In the genomic region with DNA sequence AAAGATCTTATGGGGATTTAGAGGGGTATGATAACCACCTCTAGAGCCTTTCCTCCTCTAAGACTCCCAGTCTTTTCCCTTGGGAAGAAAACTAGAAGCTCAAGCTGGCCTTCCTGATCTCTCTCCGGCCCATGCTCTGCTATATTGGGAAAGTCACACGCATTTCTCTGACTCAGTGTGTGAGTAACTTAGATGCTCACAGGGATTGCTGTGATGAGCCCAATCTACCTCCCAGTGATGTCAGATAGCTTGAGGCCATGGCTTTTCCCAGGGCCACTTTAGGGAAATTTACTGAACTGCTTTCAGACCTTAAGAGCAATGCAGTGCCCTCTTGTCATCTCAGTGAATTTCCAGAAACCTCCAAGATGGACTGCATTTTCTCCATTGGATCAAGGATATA, we compare ENCODE assay signal across 19 cellular contexts. TPM values are rescaled to one million over a fixed set of nuclear protein-coding genes. Genes with fewer than 3 reads are reported as not detected.
DNase-seq lines count a peak whose midpoint lies in the region; ATAC-seq and TF ChIP-seq lines count a peak whose summit lies in the region.
"Had no signal": no experiment of that assay in that cellular context is flagged by ENCODE, and none has a peak within 500 bp of the region (broad histone marks: within the 10 kb centered on the region; RNA-seq: fewer than 3 reads in every experiment).

No MANE protein-coding gene starts in this region.

- H3K79me1 ChIP-seq in trophoblast cell (ENCODE audit: low read length) = no peaks in the 10 kb centered on the region

- ATAC-seq in Panc1 (0 out of 2 replicates have a peak, but pooled peaks have one; percentile 34), HG02884 (IDR thresholded peaks at IDR 0.05; ENCODE audit: unreplicated experiment) (no peak)
- ATAC-seq: GM12878, HepG2 had no signal

- H3K27me3 ChIP-seq in Panc1 (ENCODE audit: control insufficient read depth, insufficient read depth, low read length) (peaks cover 32% of the 10 kb centered on the region), trophoblast cell (ENCODE audit: insufficient read depth, low read length) (no peaks in the 10 kb centered on the region)
- H3K27me3 ChIP-seq: colonic mucosa had no signal

- no peak overlapping the region for H4K91ac ChIP-seq in trophoblast cell (ENCODE audit: low read depth, low read length)

- H3K4me3 ChIP-seq in Panc1 (ENCODE audit: low read depth in 2 of 2, low read length in 2 of 2) = no peak overlapping the region
- no peak overlapping the region for H3K4me3 ChIP-seq in trophoblast cell (ENCODE audit: low read depth, low read length)
- H3K4me3 ChIP-seq: colonic mucosa, GM12878, HAP-1, neural progenitor cell had no signal

- POLR2A ChIA-PET in Panc1 (lab: Charles Lee) = no interaction called here

- TF ChIP-seq CTCF in Panc1 (IDR thresholded peaks at IDR 0.05) = no peak

- H3K4me2 ChIP-seq in trophoblast cell (ENCODE audit: low read length) = no peak overlapping the region
- H3K4me2 ChIP-seq: neural progenitor cell had no signal

- H2BK12ac ChIP-seq in trophoblast cell (ENCODE audit: low read length) = no peak overlapping the region

- CTCF ChIA-PET in Panc1 (lab: Charles Lee) = no interaction called here

- no peak overlapping the region for H4K12ac ChIP-seq in trophoblast cell (ENCODE audit: low read depth, low read length)

- intact Hi-C loops in Panc1 (cut with micrococcal nuclease; ENCODE audit: unreplicated experiment) = no loop called here

- H3K18ac ChIP-seq in trophoblast cell (ENCODE audit: low read length) = no peak overlapping the region

- in situ Hi-C loops in Panc1 (cut with HindIII; ENCODE audit: low pct_unique_long_range_greater_than_20kb, low sequenced_read_pairs) = no loop called here

- no peak overlapping the region for H2BK5ac ChIP-seq in trophoblast cell (ENCODE audit: low read depth, low read length, poor library complexity)

- H3K4me1 ChIP-seq in Panc1 (ENCODE audit: control insufficient read depth, insufficient read depth, low read length) (no peaks in the 10 kb centered on the region), trophoblast cell (ENCODE audit: control insufficient read depth in 1 of 2, insufficient read depth in 2 of 2, low read length in 2 of 2) (no peaks in the 10 kb centered on the region)
- H3K4me1 ChIP-seq: Caco-2, colonic mucosa, HAP-1 had no signal

- H3K79me2 ChIP-seq in trophoblast cell (ENCODE audit: control insufficient read depth, insufficient read depth, low read length, poor library complexity) = no peaks in the 10 kb centered on the region

- BruUV-seq in Panc1 (replicated peaks; lab: Mats Ljungman, UMichigan) = no TSS peak

- no peak overlapping the region for H2AK5ac ChIP-seq in trophoblast cell (ENCODE audit: low read length)

- H3K4ac ChIP-seq in trophoblast cell (ENCODE audit: low read depth, low read length) = no peak overlapping the region

- no peak overlapping the region for H2BK120ac ChIP-seq in trophoblast cell (ENCODE audit: insufficient read depth, low read length, poor library complexity)

- no peak overlapping the region for H3K14ac ChIP-seq in trophoblast cell (ENCODE audit: low read length)

- H3K27ac ChIP-seq in Panc1 (ENCODE audit: low read length) = no peak overlapping the region
- H3K27ac ChIP-seq in epithelial cell of prostate = no peak overlapping the region
- H3K27ac ChIP-seq in trophoblast cell (ENCODE audit: low read depth, low read length) = no peak overlapping the region
- H3K27ac ChIP-seq: colonic mucosa, neural progenitor cell had no signal

- WGBS in trophoblast cell (ENCODE audit: extremely low coverage, insufficient coverage, insufficient read length) = no CpG with 5 or more reads among the region's 2 CpGs

- no peak overlapping the region for H4K8ac ChIP-seq in trophoblast cell (ENCODE audit: low read depth, low read length)

- no peak overlapping the region for H3K23ac ChIP-seq in trophoblast cell (ENCODE audit: low read length)

- no peak overlapping the region for H3K9ac ChIP-seq in trophoblast cell (ENCODE audit: low read length)
- H3K9ac ChIP-seq: neural progenitor cell had no signal

- no peak overlapping the region for H2AFZ ChIP-seq in trophoblast cell (ENCODE audit: insufficient read depth, low read length, poor library complexity)
- H2AFZ ChIP-seq: neural progenitor cell had no signal

- no peaks in the 10 kb centered on the region for H3K9me3 ChIP-seq in Panc1 (ENCODE audit: control insufficient read depth, insufficient read depth, low read depth, low read length)
- no peaks in the 10 kb centered on the region for H3K9me3 ChIP-seq in trophoblast cell (ENCODE audit: insufficient read depth, low read depth, low read length)
- H3K9me3 ChIP-seq: Caco-2, colonic mucosa, HAP-1 had no signal

- DNase-seq in EL = peak; percentile 35
- DNase-seq in Panc1 (ENCODE audit: low read depth, low spot score) = no peak
- peak; percentile 14 for DNase-seq in epithelial cell of prostate (ENCODE audit: low read depth, low spot score)
- DNase-seq in trophoblast cell = peak; percentile 71 to 78
- DNase-seq in NCI-H510A treated with DMSO at 0.1 percent for 48 hours (lab: John Stamatoyannopoulos, UW) = no peak
- no peak for DNase-seq in NCI-H146 treated with DMSO at 0.1 percent for 48 hours (lab: John Stamatoyannopoulos, UW; ENCODE audit: unreplicated experiment)
- DNase-seq in amniotic stem cell (lab: John Stamatoyannopoulos, UW) = no peak
- DNase-seq: Caco-2, colonic mucosa, kidney glomerular epithelial cell, midbrain, NCI-H146, NCI-H748 treated with DMSO at 0.1 percent for 48 hours had no signal

- H3K36me3 ChIP-seq in Panc1 (ENCODE audit: control insufficient read depth, insufficient read depth, low read length) (no peaks in the 10 kb centered on the region), trophoblast cell (ENCODE audit: control insufficient read depth in 1 of 2, insufficient read depth in 2 of 2, low read length in 2 of 2) (no peaks in the 10 kb centered on the region)
- H3K36me3 ChIP-seq: colonic mucosa, HAP-1, neural progenitor cell had no signal

RNA-seq across cellular contexts. Expression of a gene that starts 8.6 kb away (rescaled TPM):
- total RNA-seq in Panc1 (2021; ENCODE audit: unreplicated experiment) = 0.15 TPM
- not detected for polyA plus RNA-seq in Panc1 (2012; ENCODE audit: insufficient read length)
- 0.31 and 0.44 TPM in 2 replicates for polyA plus RNA-seq in trophoblast cell (2013)
- total RNA-seq: Caco-2, GM12878, HepG2, pulmonary artery endothelial cell had no signal
- polyA plus RNA-seq: GM12878, HepG2 had no signal

Comparison
In these comparisons a context has a peak if more than half of its experiments do, and no peak if none do; other contexts are left out.
1. DNase-seq: peak in EL (single experiment), epithelial cell of prostate (single experiment) and trophoblast cell (2 of 2); none in Panc1 (single experiment), NCI-H510A treated with DMSO at 0.1 percent for 48 hours (single experiment), NCI-H146 treated with DMSO at 0.1 percent for 48 hours (single experiment) and amniotic stem cell (single experiment).